ENCODE assay signal across 8 cellular contexts in genomic region chr12:49636979-49637378, GRCh38. TPM values are rescaled to one million over a fixed set of nuclear protein-coding genes. Genes with fewer than 3 reads are reported as not detected.
DNase-seq lines count a peak whose midpoint lies in the region; ATAC-seq and TF ChIP-seq lines count a peak whose summit lies in the region.

No MANE protein-coding gene starts in this region.

- 33 to 44% methylated on average over 2 of the region's 2 CpGs for WGBS in GM23248 (ENCODE audit: low coverage in 1 of 2, low lambda C conversion rate in 2 of 2, missing lambda C conversion rate in 2 of 2), 2 experiments
- 25 to 29% methylated on average over 2 of the region's 2 CpGs for WGBS in lower leg skin, 2 donors

- H3K27me3 ChIP-seq in GM23248 (replicated peaks; ENCODE audit: insufficient read depth), result no peaks in the 10 kb centered on the region
- H3K27me3 ChIP-seq in dorsolateral prefrontal cortex, result no peaks in the 10 kb centered on the region

- H3K9me3 ChIP-seq in GM23248 (ENCODE audit: low read depth), result no peaks in the 10 kb centered on the region

- H3K9ac ChIP-seq in GM23248, result no peak overlapping the region

- H3K9me2 ChIP-seq in GM23248 (ENCODE audit: insufficient read depth), result no peaks in the 10 kb centered on the region

- intact Hi-C loops in dorsolateral prefrontal cortex (cut with DNase I), result no loop called here
- intact Hi-C loops in lower leg skin (cut with DNase I; ENCODE audit: low total_unique reads), result no loop called here

- H2AFZ ChIP-seq in GM23248, result no peak overlapping the region

- in situ Hi-C loops in GM23248 (cut with MboI), result no loop called here

- no peaks in the 10 kb centered on the region; the same call in 1 of the 2 replicates for H3K36me3 ChIP-seq in GM23248 (ENCODE audit: low read depth)

- TF ChIP-seq POLR2A in lower leg skin (IDR thresholded peaks at IDR 0.05), result no peak

- H3K27ac ChIP-seq in GM23248, result no peak overlapping the region
- peak overlapping the region in 57 of 59 donors; percentile 20 to 89 (median 80) for H3K27ac ChIP-seq in dorsolateral prefrontal cortex

- H3K4me1 ChIP-seq in GM23248 (ENCODE audit: insufficient read depth), result no peaks in the 10 kb centered on the region

- no peak overlapping the region for H3K4me2 ChIP-seq in GM23248 (ENCODE audit: unreplicated experiment)

- DNase-seq in CMK (ENCODE audit: low read depth), result peak; percentile 38
- DNase-seq in GM23248, result peak; percentile 79
- DNase-seq in NCI-H526 (lab: John Stamatoyannopoulos, UW), result peak; percentile 47 to 63
- peak; percentile 14 to 46 for DNase-seq in activated CD4-positive, alpha-beta T cell treated with anti-CD3 and anti-CD28 coated beads, Interleukin-2, amount 50 U/mL, for 24 hours (ENCODE audit: low read depth in 1 of 2, low spot score in 1 of 2)
- peak in 8 of 10 donors; percentile 65 to 84 (median 70) for DNase-seq in dorsolateral prefrontal cortex
- peak; percentile 40 to 83 for DNase-seq in lower leg skin (ENCODE audit: low spot score in 2 of 2)
- peak; percentile 30 for DNase-seq in stimulated activated CD8-positive, alpha-beta memory T cell treated with anti-CD3 and anti-CD28 coated beads, Interleukin-4, amount 100 ng/mL, for 24 hours (ENCODE audit: low read depth)

- H3F3A ChIP-seq in GM23248 (ENCODE audit: insufficient read depth), result peaks cover 12% of the 10 kb centered on the region; the same call in 1 of the 2 replicates

- no peaks in the 10 kb centered on the region for H3K79me2 ChIP-seq in GM23248 (ENCODE audit: insufficient read depth)

- H4K20me1 ChIP-seq in GM23248 (ENCODE audit: insufficient read depth), result no peaks in the 10 kb centered on the region

- no peak for ATAC-seq in GM19397 (IDR thresholded peaks at IDR 0.05; ENCODE audit: unreplicated experiment)

- TF ChIP-seq CTCF in dorsolateral prefrontal cortex (IDR thresholded peaks at IDR 0.05 in 54 of 56, conservative IDR thresholded peaks at IDR 0.05 in 2 of 56; ENCODE audit: low read depth in 1 of 56, partially characterized antibody in 56 of 56) (peak; percentile 40 to 81 (median 72)), lower leg skin (IDR thresholded peaks at IDR 0.05) (no peak)

- H3K4me3 ChIP-seq in GM23248 (no peak overlapping the region), dorsolateral prefrontal cortex (peak overlapping the region in 6 of 59 donors; percentile 7 to 24 (median 11)), lower leg skin (ENCODE audit: low read depth, poor library complexity, severe bottlenecking) (no peak overlapping the region)

RNA-seq across cellular contexts. Expression of gene PRPF40B, which starts 13.6 kb away (rescaled TPM):
- total RNA-seq in GM23248 (2014; rRNA removed; shearing (Covaris generic)), result 9.9 and 10.2 TPM in 2 replicates
- 11.6 and 12.6 TPM in 2 replicates for polyA plus RNA-seq in GM23248 (2016; fragmentation: Nextera tagmentation; extraction: Ambion mirVana)
- 10 to 100 TPM; 31.6 to 78.4 (median 47.7) TPM for total RNA-seq in dorsolateral prefrontal cortex
- 10 to 100 TPM; 15.6 to 22.2 (median 17.5) TPM for total RNA-seq in lower leg skin

RNA-seq across cellular contexts. Expression of gene FAM186B, which starts 31.5 kb away (rescaled TPM):
- total RNA-seq in GM23248 (2014; rRNA removed; shearing (Covaris generic)), result 0.22 and 1.4 TPM in 2 replicates
- 0.14 and 0.38 TPM in 2 replicates for polyA plus RNA-seq in GM23248 (2016; fragmentation: Nextera tagmentation; extraction: Ambion mirVana)
- 1 to 10 TPM in 1 of 120 experiments, under 1 TPM in 65, not detected in 54; 0.14 to 1.2 (median 0.31) TPM for total RNA-seq in dorsolateral prefrontal cortex
- 1 to 10 TPM in 1 of 4 donors, under 1 TPM in 3; 0.21 to 1.1 (median 0.57) TPM for total RNA-seq in lower leg skin

Comparison
In these comparisons a context has a peak if more than half of its experiments do, and no peak if none do; other contexts are left out.
1. CTCF ChIP-seq: peak in dorsolateral prefrontal cortex (56 of 56); none in lower leg skin (0 of 3).
2. Peak in every context shown above with its lines, with median percentiles within 50 percentile points of each other: DNase-seq.